Comparison of ENCODE assay signal across 8 cellular contexts in genomic region chr17:56834380-56835258, GRCh38. TPM values are rescaled to one million over a fixed set of nuclear protein-coding genes. Genes with fewer than 3 reads are reported as not detected.
A peak's percentile ranks its signal among the peaks of the same experiment; 100 is the strongest.
DNase-seq lines count a peak whose midpoint lies in the region; ATAC-seq and TF ChIP-seq lines count a peak whose summit lies in the region.

No MANE protein-coding gene starts in this region.

- H3K9me3 Mint-ChIP-seq in activated CD4-positive, alpha-beta memory T cell treated with anti-CD3 and anti-CD28 coated beads for 36 hours = no peaks in the 10 kb centered on the region
- H3K9me3 Mint-ChIP-seq in mesothelial cell of epicardium = no peaks in the 10 kb centered on the region

- no peak overlapping the region for H3K27ac ChIP-seq in ectodermal cell (ENCODE audit: insufficient read depth, low read depth, low read length, poor library complexity, severe bottlenecking)

- H3K9me3 ChIP-seq in ectodermal cell (ENCODE audit: control insufficient read depth, low read length) = no peaks in the 10 kb centered on the region

- peak overlapping the region; percentile 85 for H3K27ac Mint-ChIP-seq in activated CD4-positive, alpha-beta memory T cell treated with anti-CD3 and anti-CD28 coated beads for 36 hours
- peak overlapping the region; percentile 79 for H3K27ac Mint-ChIP-seq in mesothelial cell of epicardium

- POLR2A ChIA-PET in activated CD4-positive, alpha-beta memory T cell treated with anti-CD3 and anti-CD28 coated beads for 36 hours (lab: Charles Lee) = interaction anchor here (0.6 to 2.3 kb wide), 8 partner anchors 9 to 222 kb away, joined by 3 to 7 read pairs (median 4); partner anchors contain the start of genes COIL and SCPEP1

- CTCF ChIA-PET in activated CD4-positive, alpha-beta memory T cell treated with anti-CD3 and anti-CD28 coated beads for 36 hours (lab: Charles Lee) = interaction anchor here (0.7 to 5.5 kb wide), 6 partner anchors 8 to 79 kb away, joined by 3 to 42 read pairs (median 4); partner anchors contain the start of gene TRIM25

- peak; percentile 34 for ATAC-seq in GM18502 (IDR thresholded peaks at IDR 0.05; ENCODE audit: poor library complexity, unreplicated experiment)
- peak; percentile 37 for ATAC-seq in HG02852 (IDR thresholded peaks at IDR 0.05; ENCODE audit: unreplicated experiment)

- H3K4me1 ChIP-seq in ectodermal cell (ENCODE audit: control insufficient read depth, insufficient read depth, low read length) = no peaks in the 10 kb centered on the region

- DNase-seq in NCI-H2171 treated with DMSO at 0.1 percent for 48 hours (lab: John Stamatoyannopoulos, UW) (peak; percentile 59), mesothelial cell of epicardium (ENCODE audit: low spot score in 2 of 2, unreplicated experiment in 2 of 2) (peak; percentile 27 to 65), OCI-M2 (lab: John Stamatoyannopoulos, UW; ENCODE audit: unreplicated experiment) (no peak)
- DNase-seq in activated CD4-positive, alpha-beta memory T cell treated with anti-CD3 and anti-CD28 coated beads for 36 hours = peak; percentile 81
- peak; percentile 51 to 53 for DNase-seq in stimulated activated CD8-positive, alpha-beta memory T cell treated with anti-CD3 and anti-CD28 coated beads, Interleukin-2, amount 100 ng/mL, for 1 hour (ENCODE audit: low read depth in 2 of 2)

- TF ChIP-seq CTCF in mesothelial cell of epicardium (IDR thresholded peaks at IDR 0.05; ENCODE audit: unreplicated experiment) = peak; percentile 12

- H3K4me3 ChIP-seq in ectodermal cell (ENCODE audit: insufficient read depth, low read depth, low read length) = peak overlapping the region; percentile 50

- H3K36me3 Mint-ChIP-seq in activated CD4-positive, alpha-beta memory T cell treated with anti-CD3 and anti-CD28 coated beads for 36 hours = peaks cover 41% of the 10 kb centered on the region
- peaks cover 6% of the 10 kb centered on the region for H3K36me3 Mint-ChIP-seq in mesothelial cell of epicardium

- intact Hi-C loops in activated CD4-positive, alpha-beta memory T cell treated with anti-CD3 and anti-CD28 coated beads for 36 hours (cut with micrococcal nuclease) = loop anchor here (1.0 to 5.0 kb wide), 2 partner anchors 128 to 251 kb away; partner anchors contain the start of genes AKAP1 and COIL

- no peaks in the 10 kb centered on the region for H3K36me3 ChIP-seq in ectodermal cell (ENCODE audit: control insufficient read depth, insufficient read depth, low read length)

- H3K4me1 Mint-ChIP-seq in activated CD4-positive, alpha-beta memory T cell treated with anti-CD3 and anti-CD28 coated beads for 36 hours (ENCODE audit: low read depth) = peaks cover 61% of the 10 kb centered on the region
- H3K4me1 Mint-ChIP-seq in mesothelial cell of epicardium = peaks cover 22% of the 10 kb centered on the region

- H3K4me3 Mint-ChIP-seq in activated CD4-positive, alpha-beta memory T cell treated with anti-CD3 and anti-CD28 coated beads for 36 hours = peak overlapping the region; percentile 92
- H3K4me3 Mint-ChIP-seq in mesothelial cell of epicardium = peak overlapping the region; percentile 84

- no peaks in the 10 kb centered on the region for H3K27me3 Mint-ChIP-seq in activated CD4-positive, alpha-beta memory T cell treated with anti-CD3 and anti-CD28 coated beads for 36 hours
- peaks cover 3% of the 10 kb centered on the region for H3K27me3 Mint-ChIP-seq in mesothelial cell of epicardium (ENCODE audit: low read depth)

- peaks cover 56% of the 10 kb centered on the region for H3K27me3 ChIP-seq in ectodermal cell (ENCODE audit: control insufficient read depth, insufficient read depth, low read length, poor library complexity, severe bottlenecking)

- 4% methylated on average over 81 of the region's 81 CpGs for WGBS in ectodermal cell, 2 experiments

RNA-seq across cellular contexts. Expression of gene DGKE, which starts 0.7 kb away (rescaled TPM):
- 10 to 100 TPM; 23.3 to 25.6 TPM for total RNA-seq in activated CD4-positive, alpha-beta memory T cell treated with anti-CD3 and anti-CD28 coated beads for 36 hours
- 2.0 TPM for polyA plus RNA-seq in ectodermal cell (2013, experiment 1 of 4)
- 2.2 TPM for polyA plus RNA-seq in ectodermal cell (2013, experiment 2 of 4)
- 1.2 TPM for polyA plus RNA-seq in ectodermal cell (2013, experiment 3 of 4)
- 2.2 TPM for polyA plus RNA-seq in ectodermal cell (2013, experiment 4 of 4)
- total RNA-seq in mesothelial cell of epicardium = 8.2 to 9.4 TPM (median 8.6 TPM) in 3 replicates

RNA-seq across cellular contexts. Expression of gene C17orf67, which starts 0.9 kb away (rescaled TPM):
- 1 to 10 TPM; 3.6 to 3.9 TPM for total RNA-seq in activated CD4-positive, alpha-beta memory T cell treated with anti-CD3 and anti-CD28 coated beads for 36 hours
- polyA plus RNA-seq in ectodermal cell (2013, experiment 1 of 4) = 1.4 TPM
- polyA plus RNA-seq in ectodermal cell (2013, experiment 2 of 4) = 1.3 TPM
- 1.3 TPM for polyA plus RNA-seq in ectodermal cell (2013, experiment 3 of 4)
- 0.93 TPM for polyA plus RNA-seq in ectodermal cell (2013, experiment 4 of 4)
- 3.5 to 3.9 TPM (median 3.8 TPM) in 3 replicates for total RNA-seq in mesothelial cell of epicardium
